ENCODE assay signal across 23 cellular contexts in genomic region chr21:28126521-28127317, GRCh38.
DNase-seq lines count a peak whose midpoint lies in the region; ATAC-seq and TF ChIP-seq lines count a peak whose summit lies in the region.
"Had no signal": no experiment of that assay in that cellular context is flagged by ENCODE, and none has a peak within 500 bp of the region (broad histone marks: within the 10 kb centered on the region; RNA-seq: fewer than 3 reads in every experiment).

No MANE protein-coding gene starts in this region.

- TF ChIP-seq CTCF in left ventricle myocardium inferior (IDR thresholded peaks at IDR 0.05; ENCODE audit: borderline replicate concordance) (no peak), right atrium auricular region (IDR thresholded peaks at IDR 0.05) (no peak), esophagus muscularis mucosa (IDR thresholded peaks at IDR 0.05) (no peak), hepatocyte (IDR thresholded peaks at IDR 0.05; ENCODE audit: poor library complexity) (no peak)

- no peaks in the 10 kb centered on the region for H3K36me3 ChIP-seq in left ventricle myocardium inferior
- no peaks in the 10 kb centered on the region for H3K36me3 ChIP-seq in right atrium auricular region
- H3K36me3 ChIP-seq in esophagus muscularis mucosa = no peaks in the 10 kb centered on the region
- H3K36me3 ChIP-seq in hepatocyte (replicated peaks; ENCODE audit: insufficient read depth, low read depth) = no peaks in the 10 kb centered on the region
- H3K36me3 ChIP-seq: MG63 had no signal

- H3K27me3 ChIP-seq in left ventricle myocardium inferior (ENCODE audit: low read depth) (no peaks in the 10 kb centered on the region), right atrium auricular region (no peaks in the 10 kb centered on the region), esophagus muscularis mucosa (no peaks in the 10 kb centered on the region), hepatocyte (no peaks in the 10 kb centered on the region)
- H3K27me3 ChIP-seq: MG63 had no signal

- intact Hi-C loops in left ventricle myocardium inferior (cut with micrococcal nuclease) = no loop called here
- intact Hi-C loops in esophagus muscularis mucosa (cut with DNase I) = no loop called here

- H3K79me2 ChIP-seq in hepatocyte = no peaks in the 10 kb centered on the region

- peak overlapping the region; percentile 36 for H3K27ac ChIP-seq in left ventricle myocardium inferior (replicated peaks)
- no peak overlapping the region for H3K27ac ChIP-seq in right atrium auricular region
- H3K27ac ChIP-seq in esophagus muscularis mucosa (replicated peaks in 1 of 4) = peak overlapping the region; percentile 1 to 29 (median 6)
- H3K27ac ChIP-seq in hepatocyte = peak overlapping the region; percentile 26
- H3K27ac ChIP-seq: HL-60 had no signal

- peaks cover 14% of the 10 kb centered on the region for H3K4me1 ChIP-seq in left ventricle myocardium inferior
- no peaks in the 10 kb centered on the region for H3K4me1 ChIP-seq in right atrium auricular region
- H3K4me1 ChIP-seq in esophagus muscularis mucosa = peaks cover 0 to 35% (median 13%) of the 10 kb centered on the region in 4 donors
- peaks cover 6% of the 10 kb centered on the region for H3K4me1 ChIP-seq in hepatocyte (ENCODE audit: insufficient read depth)

- TF ChIP-seq EP300 in esophagus muscularis mucosa (IDR thresholded peaks at IDR 0.05) = no peak

- H3K4me2 ChIP-seq in hepatocyte = no peak overlapping the region

- ATAC-seq in GM19467 (IDR thresholded peaks at IDR 0.05; ENCODE audit: unreplicated experiment) = no peak
- ATAC-seq in GM21515 (IDR thresholded peaks at IDR 0.05; ENCODE audit: unreplicated experiment) = no peak

- DNase-seq in left ventricle myocardium inferior = no peak
- DNase-seq in right atrium auricular region (ENCODE audit: low spot score) = no peak
- DNase-seq in esophagus muscularis mucosa (ENCODE audit: extremely low spot score) = no peak
- no peak for DNase-seq in hepatocyte (ENCODE audit: low spot score)
- DNase-seq in SW480 (ENCODE audit: low spot score) = no peak
- DNase-seq in stimulated activated CD4-positive, alpha-beta T cell treated with anti-CD3 and anti-CD28 coated beads, Interleukin-15, amount 100 ng/mL, for 24 hours = no peak
- DNase-seq: 8988T, DMS 273 treated with DMSO at 0.1 percent for 48 hours, DND-41, H9, Kasumi-1, MG63, NCI-H1092 treated with DMSO at 0.1 percent for 48 hours, NCI-H146, NCI-H2029 treated with DMSO at 0.1 percent for 48 hours, NCI-H2171, NCI-H510A, NCI-H748 treated with DMSO at 0.1 percent for 48 hours, OCI-M1, SIG-M5 had no signal

- H4K20me1 ChIP-seq in hepatocyte (ENCODE audit: insufficient read depth, poor library complexity, severe bottlenecking) = no peaks in the 10 kb centered on the region

- no peak overlapping the region for H3K4me3 ChIP-seq in left ventricle myocardium inferior
- no peak overlapping the region for H3K4me3 ChIP-seq in right atrium auricular region
- no peak overlapping the region for H3K4me3 ChIP-seq in esophagus muscularis mucosa
- no peak overlapping the region for H3K4me3 ChIP-seq in hepatocyte
- H3K4me3 ChIP-seq: MG63 had no signal

- H3K9me3 ChIP-seq in left ventricle myocardium inferior (replicated peaks) (peaks cover 15% of the 10 kb centered on the region), right atrium auricular region (peaks cover 0 to 5% of the 10 kb centered on the region in 2 donors), esophagus muscularis mucosa (peaks cover 0 to 11% (median 4%) of the 10 kb centered on the region in 4 donors), hepatocyte (ENCODE audit: low read depth) (no peaks in the 10 kb centered on the region)

- no peak for TF ChIP-seq POLR2A in esophagus muscularis mucosa (IDR thresholded peaks at IDR 0.05; ENCODE audit: low read depth)

- no peaks in the 10 kb centered on the region for H3K9me2 ChIP-seq in hepatocyte (replicated peaks; ENCODE audit: insufficient read depth)

- no peak overlapping the region for H2AFZ ChIP-seq in hepatocyte

- WGBS in esophagus muscularis mucosa = 31% methylated on average over 1 of the region's 1 CpG
- WGBS in hepatocyte (ENCODE audit: low lambda C conversion rate, missing lambda C conversion rate) = 69% methylated on average over 1 of the region's 1 CpG

Comparison
In these comparisons a context has a peak if more than half of its experiments do, and no peak if none do; other contexts are left out.
1. H3K27ac ChIP-seq: peak in left ventricle myocardium inferior (single experiment), esophagus muscularis mucosa (4 of 4) and hepatocyte (single experiment); none in right atrium auricular region (0 of 2).